Comparison of ENCODE assay signal across 14 cellular contexts in the genomic region with DNA sequence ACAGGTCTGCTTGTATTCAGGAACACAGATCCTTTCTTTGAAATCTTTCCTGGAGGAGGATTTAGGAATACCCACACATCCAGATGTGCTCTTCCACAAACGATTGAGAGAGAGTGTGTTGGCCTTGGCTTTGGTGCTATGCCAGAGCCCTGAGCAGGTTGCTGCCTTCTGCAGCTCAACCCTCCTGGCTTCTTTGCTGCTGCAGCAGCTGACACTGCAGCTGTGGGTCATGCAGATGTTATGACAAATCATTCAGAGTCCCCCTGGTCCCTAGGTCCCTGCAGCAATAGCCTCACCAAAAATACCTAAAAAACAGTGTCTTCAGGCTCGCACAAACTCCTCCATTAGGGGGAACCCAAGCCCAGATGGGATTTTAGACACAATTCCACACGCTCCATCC.
"Had no signal": no experiment of that assay in that cellular context is flagged by ENCODE, and none has a peak within 500 bp of the region (broad histone marks: within the 10 kb centered on the region; RNA-seq: fewer than 3 reads in every experiment).

No MANE protein-coding gene starts in this region.

- H3K4me1 Mint-ChIP-seq: activated naive CD8-positive, alpha-beta T cell treated with anti-CD3 and anti-CD28 coated beads for 36 hours; neural crest cell had no signal

- DNase-seq: activated CD4-positive, alpha-beta T cell treated with anti-CD3 and anti-CD28 coated beads, Interleukin-2, amount 50 U/mL, for 4 hours; activated naive CD4-positive, alpha-beta T cell; activated naive CD8-positive, alpha-beta T cell treated with anti-CD3 and anti-CD28 coated beads for 36 hours; amniotic stem cell; effector CD4-positive, alpha-beta T cell; heart left ventricle; retina; spleen; stimulated activated naive CD4-positive, alpha-beta T cell had no signal

- H3K4me3 ChIP-seq: gastroesophageal sphincter, heart left ventricle, spleen had no signal

- ATAC-seq: gastroesophageal sphincter, heart left ventricle had no signal

- H3K36me3 ChIP-seq: gastroesophageal sphincter, heart left ventricle, spleen had no signal

- H3K27me3 ChIP-seq: heart left ventricle had no signal

- H3K27ac ChIP-seq: gastroesophageal sphincter, heart left ventricle, spleen, VCaP had no signal

- H3K9me3 ChIP-seq: gastroesophageal sphincter, heart left ventricle, spleen had no signal

- H3K9me3 Mint-ChIP-seq: activated naive CD8-positive, alpha-beta T cell treated with anti-CD3 and anti-CD28 coated beads for 36 hours; activated T-helper 1 cell treated with anti-CD3 and anti-CD28 coated beads, Interleukin-12 subunit alpha, Interleukin-12 subunit beta, Interleukin-2, Interleukin-4 antibody, amounts not matched to agents 30 ng/mL and 10 ng/mL and 1 ng/mL, durations not matched to agents 14 hours and 24 hours and 36 hours; memory B cell; neural crest cell had no signal

- H3K4me3 Mint-ChIP-seq: activated naive CD8-positive, alpha-beta T cell treated with anti-CD3 and anti-CD28 coated beads for 36 hours; activated T-helper 1 cell treated with anti-CD3 and anti-CD28 coated beads, Interleukin-12 subunit alpha, Interleukin-12 subunit beta, Interleukin-2, Interleukin-4 antibody, amounts not matched to agents 30 ng/mL and 10 ng/mL and 1 ng/mL, durations not matched to agents 14 hours and 24 hours and 36 hours; memory B cell; neural crest cell had no signal

- H3K4me1 ChIP-seq: gastroesophageal sphincter, heart left ventricle, spleen had no signal

- H3K27ac Mint-ChIP-seq: activated naive CD8-positive, alpha-beta T cell treated with anti-CD3 and anti-CD28 coated beads for 36 hours; activated T-helper 1 cell treated with anti-CD3 and anti-CD28 coated beads, Interleukin-12 subunit alpha, Interleukin-12 subunit beta, Interleukin-2, Interleukin-4 antibody, amounts not matched to agents 30 ng/mL and 10 ng/mL and 1 ng/mL, durations not matched to agents 14 hours and 24 hours and 36 hours; memory B cell had no signal

- H3K36me3 Mint-ChIP-seq: activated naive CD8-positive, alpha-beta T cell treated with anti-CD3 and anti-CD28 coated beads for 36 hours; memory B cell had no signal
